Comparison of ENCODE assay signal across 9 cellular contexts in the genomic region with DNA sequence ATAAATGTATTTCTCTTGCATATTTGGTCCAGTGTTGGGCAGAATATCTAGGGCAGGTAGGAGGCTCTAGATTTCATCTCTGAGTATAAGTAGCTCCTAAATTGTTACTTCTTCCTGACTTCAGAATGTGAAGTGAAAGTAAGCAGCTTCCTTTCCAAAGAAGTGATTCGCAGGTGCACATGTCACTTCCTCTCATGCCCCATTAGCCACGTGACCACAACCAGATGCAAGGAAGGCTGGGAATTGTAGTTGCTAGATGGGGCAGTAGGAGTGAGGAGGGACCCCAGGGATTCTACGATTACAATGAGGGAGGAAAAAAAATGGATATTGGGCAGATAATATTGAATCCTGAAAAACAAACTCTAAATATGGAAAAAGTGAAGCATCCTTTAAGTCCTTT.
DNase-seq lines count a peak whose midpoint lies in the region; ATAC-seq and TF ChIP-seq lines count a peak whose summit lies in the region.
"Had no signal": no experiment of that assay in that cellular context is flagged by ENCODE, and none has a peak within 500 bp of the region (broad histone marks: within the 10 kb centered on the region; RNA-seq: fewer than 3 reads in every experiment).

No MANE protein-coding gene starts in this region.

- intact Hi-C loops in right cardiac atrium (cut with DNase I): no loop called here

- 28% methylated on average over 3 of the region's 3 CpGs for WGBS in right cardiac atrium

- no peak overlapping the region for H3K4me3 ChIP-seq in fibroblast of mammary gland (ENCODE audit: control insufficient read depth, low read depth, low read length)
- H3K4me3 ChIP-seq in right cardiac atrium (ENCODE audit: low read length): no peak overlapping the region
- H3K4me3 ChIP-seq: SK-N-MC had no signal

- H3K27me3 ChIP-seq in right cardiac atrium (ENCODE audit: control insufficient read depth, insufficient read depth): no peaks in the 10 kb centered on the region

- ATAC-seq in HG02623 (IDR thresholded peaks at IDR 0.05; ENCODE audit: unreplicated experiment) (peak; percentile 58), right cardiac atrium (no peak), HG02642 (IDR thresholded peaks at IDR 0.05; ENCODE audit: poor library complexity, unreplicated experiment) (no peak)

- H3K27ac ChIP-seq in right cardiac atrium (ENCODE audit: low read length): no peak overlapping the region
- H3K27ac ChIP-seq: SK-N-MC had no signal

- H3K4me1 ChIP-seq in right cardiac atrium (ENCODE audit: control insufficient read depth, insufficient read depth, low read length): peaks cover 1% of the 10 kb centered on the region

- H3K9me3 ChIP-seq in right cardiac atrium (ENCODE audit: control insufficient read depth, low read length): no peaks in the 10 kb centered on the region

- DNase-seq in DMS153 (lab: John Stamatoyannopoulos, UW) (peak; percentile 23), DMS153 treated with DMSO at 0.1 percent for 48 hours (lab: John Stamatoyannopoulos, UW; ENCODE audit: unreplicated experiment) (no peak), OCI-M1 (lab: John Stamatoyannopoulos, UW) (peak; percentile 80), fibroblast of mammary gland (ENCODE audit: low read depth) (peak; percentile 18), cerebellum (ENCODE audit: low spot score) (no peak), right cardiac atrium (no peak)

- no peak for TF ChIP-seq CTCF in fibroblast of mammary gland (conservative IDR thresholded peaks at IDR 0.05; ENCODE audit: control insufficient read depth, insufficient read depth, low read depth, low read length)

Comparison
In these comparisons a context has a peak if more than half of its experiments do, and no peak if none do; other contexts are left out.
1. DNase-seq: peak in DMS153 (single experiment), OCI-M1 (single experiment) and fibroblast of mammary gland (single experiment); none in DMS153 treated with DMSO at 0.1 percent for 48 hours (single experiment), cerebellum (single experiment) and right cardiac atrium (0 of 3).